22 cellular contexts compared by ENCODE assay signal in genomic region chr13:107057028-107057427, GRCh38.
"Had no signal": no experiment of that assay in that cellular context is flagged by ENCODE, and none has a peak within 500 bp of the region (broad histone marks: within the 10 kb centered on the region; RNA-seq: fewer than 3 reads in every experiment).

No MANE protein-coding gene starts in this region.

- H3K9ac ChIP-seq: SK-N-SH had no signal

- H3K4me3 ChIP-seq: K562 had no signal

- FAIRE-seq: K562, RCC 7860 had no signal

- DNase-seq: MV-4-11, NCI-H1048, NCI-H1105, NCI-H1417, NCI-H1436 treated with DMSO at 0.1 percent for 48 hours, NCI-H1694, NCI-H187 treated with DMSO at 0.1 percent for 48 hours, NCI-H2081 treated with DMSO at 0.1 percent for 48 hours, NCI-H2171, NCI-H226, NCI-H446, NCI-H510A, NCI-H524 treated with DMSO at 0.1 percent for 48 hours, NCI-H69, NCI-H774, RPMI8226, SHP77, SK-N-SH, SW 1271 had no signal

- H3K9me3 ChIP-seq: SK-N-SH had no signal

- H3K27me3 Mint-ChIP-seq: IgD-negative memory B cell had no signal

- H3K4me3 Mint-ChIP-seq: IgD-negative memory B cell had no signal

- H3K4me2 ChIP-seq: SK-N-SH had no signal

- ATAC-seq: K562 had no signal

- H3K27ac Mint-ChIP-seq: IgD-negative memory B cell had no signal

- H3K4me1 Mint-ChIP-seq: IgD-negative memory B cell had no signal
